1 cellular context compared by ENCODE assay signal in genomic region chr10:103640436-103641181, GRCh38.
TF ChIP-seq lines count a peak whose summit lies in the region.

No MANE protein-coding gene starts in this region.

TF ChIP-seq in IMR-90, 13 proteins besides CTCF, POLR2A, EP300 and RAD21 (continued from another document):
- TF ChIP-seq, protein P1, sequence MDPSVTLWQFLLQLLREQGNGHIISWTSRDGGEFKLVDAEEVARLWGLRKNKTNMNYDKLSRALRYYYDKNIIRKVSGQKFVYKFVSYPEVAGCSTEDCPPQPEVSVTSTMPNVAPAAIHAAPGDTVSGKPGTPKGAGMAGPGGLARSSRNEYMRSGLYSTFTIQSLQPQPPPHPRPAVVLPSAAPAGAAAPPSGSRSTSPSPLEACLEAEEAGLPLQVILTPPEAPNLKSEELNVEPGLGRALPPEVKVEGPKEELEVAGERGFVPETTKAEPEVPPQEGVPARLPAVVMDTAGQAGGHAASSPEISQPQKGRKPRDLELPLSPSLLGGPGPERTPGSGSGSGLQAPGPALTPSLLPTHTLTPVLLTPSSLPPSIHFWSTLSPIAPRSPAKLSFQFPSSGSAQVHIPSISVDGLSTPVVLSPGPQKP (IDR thresholded peaks at IDR 0.05; ENCODE audit: borderline replicate concordance, low read depth, low read length): no peak
- no peak for TF ChIP-seq RCOR1 (IDR thresholded peaks at IDR 0.05; ENCODE audit: insufficient replicate concordance, low read length)
- no peak for TF ChIP-seq CHD1 (IDR thresholded peaks at IDR 0.05; ENCODE audit: low read depth, low read length)
